ENCODE assay signal across 11 cellular contexts in the genomic region with DNA sequence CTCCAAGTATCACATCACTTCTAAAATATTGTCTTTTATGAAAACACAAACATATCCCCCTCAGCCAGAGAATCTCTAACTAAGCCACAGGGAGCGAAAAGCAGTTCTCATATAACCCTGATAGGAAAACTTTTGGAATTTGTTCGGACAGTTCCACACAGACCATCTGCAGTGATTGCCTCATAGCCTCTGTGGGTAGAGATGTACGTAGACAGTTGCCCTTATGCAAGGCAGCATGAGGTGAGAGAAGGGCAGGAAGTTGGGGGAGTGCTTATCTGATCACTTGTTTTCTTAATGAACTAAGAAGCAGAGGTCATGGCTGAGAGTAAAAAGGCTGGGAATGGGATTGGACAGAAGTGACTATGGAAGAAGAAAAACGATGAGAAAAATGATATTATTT. TPM values are rescaled to one million over a fixed set of nuclear protein-coding genes. Genes with fewer than 3 reads are reported as not detected.
DNase-seq lines count a peak whose midpoint lies in the region; ATAC-seq, FAIRE-seq and TF ChIP-seq lines count a peak whose summit lies in the region.
"Had no signal": no experiment of that assay in that cellular context is flagged by ENCODE, and none has a peak within 500 bp of the region (broad histone marks: within the 10 kb centered on the region; RNA-seq: fewer than 3 reads in every experiment).

No MANE protein-coding gene starts in this region.

- DNase-seq in activated T-cell treated with anti-CD3 and anti-CD28 coated beads, Interleukin-2, amount 50 U/mL, for 72 hours, result peak; percentile 16 to 33
- DNase-seq in activated T-cell treated with anti-CD3 and anti-CD28 coated beads for 4 hours, result no peak
- no peak for DNase-seq in WTC11 (ENCODE audit: low spot score)
- DNase-seq in heart left ventricle, result peak in 2 of 5 donors; percentile 12 to 22
- DNase-seq in stimulated activated naive CD8-positive, alpha-beta T cell treated with anti-CD3 and anti-CD28 coated beads, Interleukin-15, Interleukin-2, amounts not matched to agents 100 U/mL and 50 U/mL, for 24 hours, result peak; percentile 22
- DNase-seq in RPMI8226, result no peak
- no peak for DNase-seq in D721Med (ENCODE audit: insufficient read length, low spot score)
- DNase-seq: NCI-H187 treated with DMSO at 0.1 percent for 48 hours had no signal

- peaks cover 19% of the 10 kb centered on the region for H3K4me1 Mint-ChIP-seq in activated T-cell treated with anti-CD3 and anti-CD28 coated beads, Interleukin-2, amount 50 U/mL, for 72 hours (ENCODE audit: low read depth)
- H3K4me1 Mint-ChIP-seq in WTC11, result peaks cover 27% of the 10 kb centered on the region

- POLR2A ChIA-PET in WTC11 (lab: Charles Lee), result no interaction called here

- ATAC-seq in activated T-cell treated with anti-CD3 and anti-CD28 coated beads, Interleukin-2, amount 50 U/mL, for 72 hours (replicated peaks in 1 of 2), result peak; percentile 85 to 91
- ATAC-seq in WTC11 (no peak), heart left ventricle (peak; percentile 37 to 94 (median 86)), GM19351 (IDR thresholded peaks at IDR 0.05; ENCODE audit: unreplicated experiment) (no peak)
- peak; percentile 87 for ATAC-seq in stimulated activated naive CD8-positive, alpha-beta T cell treated with anti-CD3 and anti-CD28 coated beads, Interleukin-15, Interleukin-2, amounts not matched to agents 100 U/mL and 50 U/mL, for 24 hours

- no peak overlapping the region for H3K4me3 ChIP-seq in heart left ventricle
- H3K4me3 ChIP-seq: BLaER1 had no signal

- peak overlapping the region; percentile 60 to 66 for H3K4me3 Mint-ChIP-seq in activated T-cell treated with anti-CD3 and anti-CD28 coated beads, Interleukin-2, amount 50 U/mL, for 72 hours
- no peak overlapping the region for H3K4me3 Mint-ChIP-seq in WTC11

- peaks cover 0 to 23% (median 8%) of the 10 kb centered on the region in 12 donors for H3K4me1 ChIP-seq in heart left ventricle
- H3K4me1 ChIP-seq: BLaER1 had no signal

- H3K27ac Mint-ChIP-seq in activated T-cell treated with anti-CD3 and anti-CD28 coated beads, Interleukin-2, amount 50 U/mL, for 72 hours, result peak overlapping the region; percentile 83
- peak overlapping the region; percentile 68; the same call in 1 of the 2 replicates for H3K27ac Mint-ChIP-seq in WTC11

- no peak for FAIRE-seq in D721Med (lab: Jason Lieb, UNC)
- FAIRE-seq: islet of Langerhans had no signal

- WGBS in heart left ventricle, 4 donors, result 52 to 56% (median 54%) methylated on average over 4 of the region's 4 CpGs

- TF ChIP-seq CTCF in WTC11 (IDR thresholded peaks at IDR 0.05) (no peak), heart left ventricle (IDR thresholded peaks at IDR 0.05) (no peak), D721Med (IDR thresholded peaks at IDR 0.05; ENCODE audit: insufficient read depth, missing control alignments) (no peak)

- H3K36me3 Mint-ChIP-seq in activated T-cell treated with anti-CD3 and anti-CD28 coated beads, Interleukin-2, amount 50 U/mL, for 72 hours (ENCODE audit: insufficient read depth in 2 of 2), result peaks cover 3 to 6% of the 10 kb centered on the region in 2 donors
- no peaks in the 10 kb centered on the region for H3K36me3 Mint-ChIP-seq in WTC11

- TF ChIP-seq POLR2A in heart left ventricle (IDR thresholded peaks at IDR 0.05), result no peak

- intact Hi-C loops in heart left ventricle (cut with DNase I), result loop anchor here in 4 of 10 donors (10.0 kb wide), 1 partner anchor 133 kb away; no protein-coding TSS in a partner anchor

- H3K9me3 Mint-ChIP-seq in activated T-cell treated with anti-CD3 and anti-CD28 coated beads, Interleukin-2, amount 50 U/mL, for 72 hours, result peaks cover 0 to 3% of the 10 kb centered on the region in 2 donors
- no peaks in the 10 kb centered on the region for H3K9me3 Mint-ChIP-seq in WTC11

- no peaks in the 10 kb centered on the region for H3K27me3 ChIP-seq in heart left ventricle
- H3K27me3 ChIP-seq: BLaER1 had no signal

- no peaks in the 10 kb centered on the region for H3K27me3 Mint-ChIP-seq in activated T-cell treated with anti-CD3 and anti-CD28 coated beads, Interleukin-2, amount 50 U/mL, for 72 hours (ENCODE audit: low read depth)
- H3K27me3 Mint-ChIP-seq in WTC11 (ENCODE audit: low read depth), result no peaks in the 10 kb centered on the region

- CTCF ChIA-PET in WTC11 (lab: Charles Lee), result interaction anchor here (1.0 kb wide), 1 partner anchor 221 kb away, joined by 5 read pairs; no protein-coding TSS in a partner anchor

- no peaks in the 10 kb centered on the region for H3K36me3 ChIP-seq in heart left ventricle

- peak overlapping the region in 3 of 12 donors; percentile 2 to 31 (median 11) for H3K27ac ChIP-seq in heart left ventricle
- H3K27ac ChIP-seq: BLaER1 had no signal

- peaks cover 0 to 4% (median 0%) of the 10 kb centered on the region in 12 donors for H3K9me3 ChIP-seq in heart left ventricle
- H3K9me3 ChIP-seq: BLaER1 had no signal

TF ChIP-seq in WTC11, 78 proteins besides CTCF, POLR2A, EP300 and RAD21:
- TF ChIP-seq GABPB1 (CRISPR knock-in tag; IDR thresholded peaks at IDR 0.05) (peak; percentile 97), ZNF232 (CRISPR knock-in tag; IDR thresholded peaks at IDR 0.05) (no peak)
TF ChIP-seq in WTC11: peak in this region for 1.

RNA-seq across cellular contexts. Expression of gene SLC23A2, which starts 39.6 kb away (rescaled TPM):
- total RNA-seq in activated T-cell treated with anti-CD3 and anti-CD28 coated beads, Interleukin-2, amount 50 U/mL, for 72 hours, result 10 to 100 TPM; 21.4 to 22.2 TPM
- total RNA-seq in WTC11 (2021), result 10.7 to 14.5 TPM (median 12.0 TPM) in 3 replicates
- 10 to 100 TPM in 2 of 9 donors, 1 to 10 TPM in 7; 5.0 to 18.7 (median 8.4) TPM for total RNA-seq in heart left ventricle
- 1 to 10 TPM; 3.0 to 3.3 TPM for polyA plus RNA-seq in heart left ventricle

Comparison
In these comparisons a context has a peak if more than half of its experiments do, and no peak if none do; other contexts are left out.
1. DNase-seq: peak in activated T-cell treated with anti-CD3 and anti-CD28 coated beads, Interleukin-2, amount 50 U/mL, for 72 hours (2 of 2) and stimulated activated naive CD8-positive, alpha-beta T cell treated with anti-CD3 and anti-CD28 coated beads, Interleukin-15, Interleukin-2, amounts not matched to agents 100 U/mL and 50 U/mL, for 24 hours (single experiment); none in activated T-cell treated with anti-CD3 and anti-CD28 coated beads for 4 hours (single experiment), WTC11 (single experiment), RPMI8226 (single experiment) and D721Med (single experiment).
2. ATAC-seq: peak in activated T-cell treated with anti-CD3 and anti-CD28 coated beads, Interleukin-2, amount 50 U/mL, for 72 hours (2 of 2), heart left ventricle (4 of 4) and stimulated activated naive CD8-positive, alpha-beta T cell treated with anti-CD3 and anti-CD28 coated beads, Interleukin-15, Interleukin-2, amounts not matched to agents 100 U/mL and 50 U/mL, for 24 hours (single experiment); none in WTC11 (single experiment) and GM19351 (single experiment).